Comparison of ENCODE assay signal across 12 cellular contexts in the genomic region with DNA sequence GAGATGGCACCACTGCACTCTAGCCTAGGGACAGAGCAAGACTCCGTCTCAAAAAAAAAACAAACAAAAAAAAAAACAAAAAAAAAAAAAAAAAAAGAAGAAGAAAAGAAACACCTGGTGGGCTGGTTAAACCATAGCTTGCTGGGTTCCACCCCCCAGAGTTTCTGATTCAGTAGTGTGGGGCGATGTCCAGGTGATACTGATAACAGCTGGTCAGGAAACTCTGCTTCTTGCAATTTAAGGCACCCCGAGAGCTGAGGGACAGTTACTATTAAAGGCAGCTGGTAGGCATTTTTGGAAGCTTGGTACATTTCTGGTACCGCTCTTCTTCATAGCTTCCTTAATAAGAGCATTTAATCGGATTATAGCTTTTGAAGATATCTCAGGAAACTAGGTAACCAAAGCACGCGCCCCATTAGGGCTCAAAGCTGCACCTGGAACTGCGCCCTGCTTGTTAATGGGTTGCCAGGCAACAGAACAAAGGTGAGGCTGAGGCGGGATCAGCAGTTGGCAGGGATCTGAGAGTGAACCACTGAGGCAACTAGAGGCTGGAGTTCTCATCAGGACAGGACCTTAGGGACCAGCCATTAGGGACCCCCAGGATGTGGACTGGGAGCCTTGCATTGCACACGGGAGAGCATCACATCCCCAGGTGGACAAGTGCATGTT. TPM values are rescaled to one million over a fixed set of nuclear protein-coding genes. Genes with fewer than 3 reads are reported as not detected.
DNase-seq lines count a peak whose midpoint lies in the region; ATAC-seq and TF ChIP-seq lines count a peak whose summit lies in the region.
"Had no signal": no experiment of that assay in that cellular context is flagged by ENCODE, and none has a peak within 500 bp of the region (broad histone marks: within the 10 kb centered on the region; RNA-seq: fewer than 3 reads in every experiment).

No MANE protein-coding gene starts in this region.

- no peak overlapping the region for H3K4me3 ChIP-seq in colonic mucosa
- no peak overlapping the region for H3K4me3 ChIP-seq in stomach
- H3K4me3 ChIP-seq: coronary artery had no signal

- H3K36me3 ChIP-seq in colonic mucosa (no peaks in the 10 kb centered on the region), stomach (no peaks in the 10 kb centered on the region)

- H3K9ac ChIP-seq in colonic mucosa (ENCODE audit: low read depth in 2 of 2, low read length in 2 of 2), result no peak overlapping the region

- H3K9me3 ChIP-seq in colonic mucosa, result no peaks in the 10 kb centered on the region
- H3K9me3 ChIP-seq in stomach, result peaks cover 0 to 7% (median 3%) of the 10 kb centered on the region in 4 donors

- DNase-seq in NCI-H1105 (lab: John Stamatoyannopoulos, UW) (peak; percentile 87), NCI-H2196 treated with DMSO at 0.1 percent for 48 hours (lab: John Stamatoyannopoulos, UW; ENCODE audit: unreplicated experiment) (peak; percentile 70), colonic mucosa (peak; percentile 56), stomach (peak; percentile 79), NCI-H446 treated with DMSO at 0.1 percent for 48 hours (lab: John Stamatoyannopoulos, UW) (no peak)
- DNase-seq: activated T-cell treated with anti-CD3 and anti-CD28 coated beads, Interleukin-2, amount 50 U/mL, for 48 hours; stimulated activated naive CD8-positive, alpha-beta T cell treated with anti-CD3 and anti-CD28 coated beads, Interleukin-15, amount 100 ng/mL, for 72 hours; T-helper 1 cell had no signal

- TF ChIP-seq POLR2A in stomach (IDR thresholded peaks at IDR 0.05), result no peak
- no peak for TF ChIP-seq POLR2A in GM18505 (IDR thresholded peaks at IDR 0.05; ENCODE audit: borderline replicate concordance, extremely low read depth, insufficient read depth, insufficient read length)

- no peak for ATAC-seq in GM19035 (IDR thresholded peaks at IDR 0.05; ENCODE audit: unreplicated experiment)
- no peak for ATAC-seq in GM18505 (IDR thresholded peaks at IDR 0.05; ENCODE audit: unreplicated experiment)
- ATAC-seq: stimulated activated naive CD8-positive, alpha-beta T cell treated with anti-CD3 and anti-CD28 coated beads, Interleukin-15, amount 100 ng/mL, for 72 hours had no signal

- no peak for TF ChIP-seq EP300 in stomach (IDR thresholded peaks at IDR 0.05)

- H3K4me1 ChIP-seq in colonic mucosa (no peaks in the 10 kb centered on the region), stomach (peaks cover 0 to under 1% (median 0%) of the 10 kb centered on the region in 4 donors)

- WGBS in stomach, 5 donors, result 23 to 51% (median 37%) methylated on average over 9 to 10 of the region's 10 CpGs

- H3K27me3 ChIP-seq in colonic mucosa (no peaks in the 10 kb centered on the region), stomach (peaks cover 0 to 13% (median 0%) of the 10 kb centered on the region in 3 donors)

- H3K27ac ChIP-seq in colonic mucosa (no peak overlapping the region), stomach (no peak overlapping the region)
- H3K27ac ChIP-seq: coronary artery had no signal

- intact Hi-C loops in colonic mucosa (cut with DNase I), result no loop called here
- intact Hi-C loops in stomach (cut with DNase I; ENCODE audit: low total_unique reads), result no loop called here

- TF ChIP-seq CTCF in colonic mucosa (IDR thresholded peaks at IDR 0.05) (no peak), stomach (IDR thresholded peaks at IDR 0.05) (no peak)

RNA-seq across cellular contexts. Expression of a gene that starts 6.5 kb away (rescaled TPM):
- total RNA-seq in colonic mucosa (1 to 10 TPM; 1.3 to 2.6 TPM), stomach (10 to 100 TPM in 3 of 5 donors, 1 to 10 TPM in 2; 5.8 to 11.2 (median 10.1) TPM)
- 1 to 10 TPM; 1.6 to 1.9 (median 1.7) TPM for polyA plus RNA-seq in stomach
- polyA plus RNA-seq: CD14-positive monocyte had no signal
